16 cellular contexts compared by ENCODE assay signal in the genomic region with DNA sequence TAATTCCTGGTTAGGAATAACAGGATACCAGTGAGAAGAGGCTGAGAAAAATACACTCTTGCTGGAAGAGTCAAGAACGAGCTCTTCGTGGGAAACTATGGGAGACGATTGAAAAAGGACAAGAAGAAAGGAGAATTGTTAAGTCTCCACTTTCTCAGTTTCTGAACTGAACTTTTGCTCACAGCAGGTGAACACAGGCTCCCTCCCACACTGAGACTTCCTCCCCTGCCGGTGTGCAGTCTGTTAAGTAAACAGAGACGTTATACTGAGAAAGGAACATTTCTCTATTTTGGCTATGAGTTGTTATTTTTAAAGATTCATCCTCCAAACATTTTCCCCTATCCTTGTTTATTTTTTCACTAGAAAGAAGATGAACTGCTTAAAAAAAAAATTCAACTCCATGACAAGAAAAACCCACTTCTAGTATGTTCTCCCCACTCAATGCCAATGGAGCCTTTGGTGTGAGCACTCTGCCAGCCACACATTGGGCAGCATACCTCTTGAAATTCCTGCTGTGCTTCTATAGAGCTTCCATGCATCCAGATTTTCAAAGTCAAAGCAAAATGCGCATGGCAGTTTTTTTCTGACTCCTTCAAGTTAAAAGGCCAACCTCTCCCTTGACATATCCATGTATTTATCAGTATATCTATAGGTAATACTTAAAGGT.
"Had no signal": no experiment of that assay in that cellular context is flagged by ENCODE, and none has a peak within 500 bp of the region (broad histone marks: within the 10 kb centered on the region; RNA-seq: fewer than 3 reads in every experiment).

No MANE protein-coding gene starts in this region.

- FAIRE-seq: bronchial epithelial cell, islet of Langerhans, urothelium cell line had no signal

- H3K79me2 ChIP-seq: parathyroid adenoma had no signal

- H3K4me1 ChIP-seq: parathyroid adenoma, thyroid gland had no signal

- H3K4me3 ChIP-seq: gastrocnemius medialis, thyroid gland had no signal

- H3K36me3 ChIP-seq: gastrocnemius medialis, thyroid gland had no signal

- ATAC-seq: activated T-helper 17 cell treated with anti-CD3 and anti-CD28 coated beads, Interleukin-2, amount 50 U/mL, for 72 hours; gastrocnemius medialis; left colon; stimulated activated memory B cell treated with anti-CD40 and anti-IgM and Interleukin-4, amounts not matched to agents 10 μg/mL and 1 μg/mL and 100 μg/mL, for 72 hours had no signal

- H2AFZ ChIP-seq: parathyroid adenoma had no signal

- H3K9me3 ChIP-seq: gastrocnemius medialis, thyroid gland had no signal

- DNase-seq: activated CD4-positive, alpha-beta T cell treated with anti-CD3 and anti-CD28 coated beads, Interleukin-2, amount 10 ng/mL, durations not matched to agents 7 days and 5 days; activated CD4-positive, CD25-positive, alpha-beta regulatory T cell; activated naive CD4-positive, alpha-beta T cell treated with Interleukin-2 at 50 U/mL for 16 hours; anterior cingulate cortex; endodermal cell; erythroblast; gastrocnemius medialis; left colon; naive B cell had no signal

- H3K9ac ChIP-seq: parathyroid adenoma had no signal

- H3K27me3 ChIP-seq: gastrocnemius medialis, thyroid gland had no signal

- H3K27ac ChIP-seq: gastrocnemius medialis, parathyroid adenoma, thyroid gland had no signal
